ENCODE assay signal across 9 cellular contexts in genomic region chrX:75295641-75296040, GRCh38.
"Had no signal": no experiment of that assay in that cellular context is flagged by ENCODE, and none has a peak within 500 bp of the region (broad histone marks: within the 10 kb centered on the region; RNA-seq: fewer than 3 reads in every experiment).

No MANE protein-coding gene starts in this region.

- H3K9me3 Mint-ChIP-seq: HFFc6 had no signal

- H3K4me3 Mint-ChIP-seq: HFFc6 had no signal

- H2AFZ ChIP-seq: GM23248 had no signal

- H3K4me3 ChIP-seq: GM23248 had no signal

- DNase-seq: GM23248, GOT3, H7, H9, HCEC 1CT, HFFc6 had no signal

- H3K9ac ChIP-seq: GM23248 had no signal

- FAIRE-seq: H1, H54 had no signal

- H3K27ac ChIP-seq: GM23248 had no signal

- ATAC-seq: HCT116 had no signal

- H3K27ac Mint-ChIP-seq: HFFc6 had no signal
